In genomic region chr1:211469938-211470529, GRCh38 we compare ENCODE assay signal across 9 cellular contexts. TPM values are rescaled to one million over a fixed set of nuclear protein-coding genes. Genes with fewer than 3 reads are reported as not detected.
A peak's percentile ranks its signal among the peaks of the same experiment; 100 is the strongest.
DNase-seq lines count a peak whose midpoint lies in the region; ATAC-seq and TF ChIP-seq lines count a peak whose summit lies in the region.
"Had no signal": no experiment of that assay in that cellular context is flagged by ENCODE, and none has a peak within 500 bp of the region (broad histone marks: within the 10 kb centered on the region; RNA-seq: fewer than 3 reads in every experiment).

No MANE protein-coding gene starts in this region.

- peaks cover 3% of the 10 kb centered on the region; the same call in 1 of the 2 replicates for H3K27me3 ChIP-seq in Panc1 (ENCODE audit: control insufficient read depth, insufficient read depth, low read length)
- peaks cover 0 to 3% (median 0%) of the 10 kb centered on the region in 7 donors for H3K27me3 ChIP-seq in heart right ventricle

- H3K27me3 Mint-ChIP-seq in activated naive CD8-positive, alpha-beta T cell treated with anti-CD3 and anti-CD28 coated beads, Interleukin-2, amount 10 ng/mL, durations not matched to agents 7 days and 5 days, result peaks cover 17% of the 10 kb centered on the region
- peaks cover 4% of the 10 kb centered on the region for H3K27me3 Mint-ChIP-seq in progenitor cell of endocrine pancreas

- 7 to 13% methylated on average over 13 of the region's 13 CpGs for WGBS in heart right ventricle, 2 donors

- peaks cover 1% of the 10 kb centered on the region for H3K4me1 Mint-ChIP-seq in activated naive CD8-positive, alpha-beta T cell treated with anti-CD3 and anti-CD28 coated beads, Interleukin-2, amount 10 ng/mL, durations not matched to agents 7 days and 5 days
- no peaks in the 10 kb centered on the region for H3K4me1 Mint-ChIP-seq in progenitor cell of endocrine pancreas (ENCODE audit: low read depth)

- H3K4me1 ChIP-seq in Panc1 (ENCODE audit: control insufficient read depth, insufficient read depth, low read length) (peaks cover 5% of the 10 kb centered on the region; the same call in 1 of the 2 replicates), heart right ventricle (peaks cover 0 to 26% (median 19%) of the 10 kb centered on the region in 9 donors)

- POLR2A ChIA-PET in Panc1 (lab: Charles Lee), result no interaction called here
- POLR2A ChIA-PET in activated naive CD8-positive, alpha-beta T cell treated with anti-CD3 and anti-CD28 coated beads, Interleukin-2, amount 10 ng/mL, durations not matched to agents 7 days and 5 days (lab: Charles Lee), result no interaction called here

- H3K9me3 Mint-ChIP-seq in activated naive CD8-positive, alpha-beta T cell treated with anti-CD3 and anti-CD28 coated beads, Interleukin-2, amount 10 ng/mL, durations not matched to agents 7 days and 5 days, result no peaks in the 10 kb centered on the region
- no peaks in the 10 kb centered on the region for H3K9me3 Mint-ChIP-seq in progenitor cell of endocrine pancreas (ENCODE audit: low read depth)

- intact Hi-C loops in Panc1 (cut with micrococcal nuclease; ENCODE audit: unreplicated experiment), result loop anchor here (2.0 kb wide), 2 partner anchors 45 to 177 kb away; no protein-coding TSS in a partner anchor
- intact Hi-C loops in heart right ventricle (cut with DNase I), result loop anchor here in 9 of 10 donors (2.0 to 10.0 kb wide), 7 partner anchors 42 to 1065 kb away; partner anchors contain the start of genes TRAF5 (in 5 of the 9) and SLC30A1 (in 1 of the 9)

- H3K36me3 ChIP-seq in Panc1 (ENCODE audit: control insufficient read depth, insufficient read depth, low read length) (no peaks in the 10 kb centered on the region), heart right ventricle (no peaks in the 10 kb centered on the region)

- H3K36me3 Mint-ChIP-seq in activated naive CD8-positive, alpha-beta T cell treated with anti-CD3 and anti-CD28 coated beads, Interleukin-2, amount 10 ng/mL, durations not matched to agents 7 days and 5 days, result no peaks in the 10 kb centered on the region
- no peaks in the 10 kb centered on the region for H3K36me3 Mint-ChIP-seq in progenitor cell of endocrine pancreas (ENCODE audit: insufficient read depth)

- no peak overlapping the region for H3K27ac Mint-ChIP-seq in activated naive CD8-positive, alpha-beta T cell treated with anti-CD3 and anti-CD28 coated beads, Interleukin-2, amount 10 ng/mL, durations not matched to agents 7 days and 5 days
- H3K27ac Mint-ChIP-seq in progenitor cell of endocrine pancreas, result no peak overlapping the region

- TF ChIP-seq CTCF in Panc1 (IDR thresholded peaks at IDR 0.05), result peak; percentile 94
- TF ChIP-seq CTCF in heart right ventricle (IDR thresholded peaks at IDR 0.05), result peak; percentile 61 to 90 (median 86)
- TF ChIP-seq CTCF in progenitor cell of endocrine pancreas (IDR thresholded peaks at IDR 0.05; ENCODE audit: unreplicated experiment), result peak; percentile 91

- CTCF ChIA-PET in Panc1 (lab: Charles Lee), result interaction anchor here (0.7 kb wide), 1 partner anchor 146 kb away, joined by 6 read pairs; no protein-coding TSS in a partner anchor

- H3K4me3 Mint-ChIP-seq in activated naive CD8-positive, alpha-beta T cell treated with anti-CD3 and anti-CD28 coated beads, Interleukin-2, amount 10 ng/mL, durations not matched to agents 7 days and 5 days, result no peak overlapping the region
- no peak overlapping the region for H3K4me3 Mint-ChIP-seq in progenitor cell of endocrine pancreas (ENCODE audit: low read depth)

- BruUV-seq in Panc1 (replicated peaks; lab: Mats Ljungman, UMichigan), result no TSS peak

- H3K4me3 ChIP-seq in Panc1 (ENCODE audit: low read depth in 2 of 2, low read length in 2 of 2) (peak overlapping the region in 1 of 2 experiments; percentile 21; a peak in 1 of 4 replicates), heart right ventricle (peak overlapping the region in 1 of 10 donors; percentile 20)

- H3K9me3 ChIP-seq in Panc1 (ENCODE audit: control insufficient read depth, insufficient read depth, low read depth, low read length), result no peaks in the 10 kb centered on the region
- no peaks in the 10 kb centered on the region for H3K9me3 ChIP-seq in heart right ventricle

- DNase-seq in DMS53 treated with DMSO at 0.1 percent for 48 hours (lab: John Stamatoyannopoulos, UW; ENCODE audit: unreplicated experiment) (peak; percentile 99), HuH-7 (ENCODE audit: low spot score) (peak; percentile 84), Panc1 (ENCODE audit: low read depth, low spot score) (peak; percentile 50), heart right ventricle (peak; percentile 76 to 78), progenitor cell of endocrine pancreas (ENCODE audit: low spot score, unreplicated experiment) (peak; percentile 80)
- peak; percentile 56 for DNase-seq in activated naive CD8-positive, alpha-beta T cell treated with anti-CD3 and anti-CD28 coated beads, Interleukin-2, amount 10 ng/mL, durations not matched to agents 7 days and 5 days
- no peak for DNase-seq in activated CD4-positive, CD25-positive, alpha-beta regulatory T cell treated with anti-CD3 and anti-CD28 coated beads, Interleukin-2, amount 50 U/mL, for 72 hours

- H3K27ac ChIP-seq in Panc1 (ENCODE audit: low read length), result no peak overlapping the region
- no peak overlapping the region for H3K27ac ChIP-seq in heart right ventricle

- ATAC-seq in Panc1 (peak; percentile 99), heart right ventricle (peak; percentile 77 to 96 (median 92)), GM21447 (IDR thresholded peaks at IDR 0.05; ENCODE audit: unreplicated experiment) (no peak)
- ATAC-seq in activated naive CD8-positive, alpha-beta T cell treated with anti-CD3 and anti-CD28 coated beads, Interleukin-2, amount 10 ng/mL, durations not matched to agents 7 days and 5 days (ENCODE audit: low read depth), result peak; percentile 47

- in situ Hi-C loops in Panc1 (cut with HindIII; ENCODE audit: low pct_unique_long_range_greater_than_20kb, low sequenced_read_pairs), result no loop called here

RNA-seq across cellular contexts. Expression of gene RD3, which starts 21.9 kb away (rescaled TPM):
- total RNA-seq in Panc1 (2021; ENCODE audit: unreplicated experiment), result not detected
- polyA plus RNA-seq in Panc1 (2012; ENCODE audit: insufficient read length), result not detected
- not detected for total RNA-seq in activated naive CD8-positive, alpha-beta T cell treated with anti-CD3 and anti-CD28 coated beads, Interleukin-2, amount 10 ng/mL, durations not matched to agents 7 days and 5 days
- not detected for total RNA-seq in heart right ventricle
- polyA plus RNA-seq in heart right ventricle, result under 1 TPM in 1 of 2 donors, not detected in 1; 0.09 TPM
- total RNA-seq in progenitor cell of endocrine pancreas, result not detected in 2 replicates
- total RNA-seq: T-helper 2 cell treated with Interferon-gamma antibody and Interleukin-4, amounts not matched to agents 100 ng/mL and 5 ng/mL, for 36 hours had no signal
